Comparison of ENCODE assay signal across 9 cellular contexts in the genomic region with DNA sequence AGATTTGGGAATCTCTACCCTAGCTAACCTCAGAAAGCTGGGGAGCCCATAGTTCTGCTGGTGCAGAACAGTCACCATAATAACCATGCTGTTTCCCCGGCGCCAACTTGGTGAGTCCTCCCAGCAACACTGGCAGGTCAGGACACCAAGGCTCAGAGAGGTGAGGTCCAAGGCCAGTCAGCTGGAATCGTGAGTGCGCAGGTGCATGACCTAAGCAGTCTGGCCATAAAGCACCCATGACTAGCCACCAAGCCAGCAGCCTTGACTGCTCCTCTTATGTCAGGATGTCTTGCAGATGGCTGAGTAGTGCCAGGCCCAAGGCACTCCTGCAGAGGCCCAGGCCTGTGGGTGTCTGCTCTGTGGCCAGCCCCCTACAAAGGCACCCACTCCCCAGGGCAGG. TPM values are rescaled to one million over a fixed set of nuclear protein-coding genes. Genes with fewer than 3 reads are reported as not detected.
DNase-seq lines count a peak whose midpoint lies in the region; ATAC-seq, FAIRE-seq and TF ChIP-seq lines count a peak whose summit lies in the region.
"Had no signal": no experiment of that assay in that cellular context is flagged by ENCODE, and none has a peak within 500 bp of the region (broad histone marks: within the 10 kb centered on the region; RNA-seq: fewer than 3 reads in every experiment).

No MANE protein-coding gene starts in this region.

- H3K27ac Mint-ChIP-seq in activated CD8-positive, alpha-beta memory T cell treated with anti-CD3 and anti-CD28 coated beads, Interleukin-2, amount 10 ng/mL, durations not matched to agents 7 days and 5 days, result peak overlapping the region; percentile 90
- peak overlapping the region; percentile 97 for H3K27ac Mint-ChIP-seq in activated T-helper 1 cell treated with anti-CD3 and anti-CD28 coated beads, Interleukin-12 subunit alpha, Interleukin-12 subunit beta, Interleukin-2, Interleukin-4 antibody, amounts not matched to agents 30 ng/mL and 10 ng/mL and 1 ng/mL, durations not matched to agents 14 hours and 24 hours and 36 hours

- no peak for ATAC-seq in activated CD8-positive, alpha-beta memory T cell treated with anti-CD3 and anti-CD28 coated beads, Interleukin-2, amount 10 ng/mL, durations not matched to agents 7 days and 5 days
- ATAC-seq in HepG2 (no peak), GM19463 (IDR thresholded peaks at IDR 0.05; ENCODE audit: unreplicated experiment) (no peak)

- H3K4me1 Mint-ChIP-seq in activated CD8-positive, alpha-beta memory T cell treated with anti-CD3 and anti-CD28 coated beads, Interleukin-2, amount 10 ng/mL, durations not matched to agents 7 days and 5 days, result peaks cover 58% of the 10 kb centered on the region
- peaks cover 52% of the 10 kb centered on the region for H3K4me1 Mint-ChIP-seq in activated T-helper 1 cell treated with anti-CD3 and anti-CD28 coated beads, Interleukin-12 subunit alpha, Interleukin-12 subunit beta, Interleukin-2, Interleukin-4 antibody, amounts not matched to agents 30 ng/mL and 10 ng/mL and 1 ng/mL, durations not matched to agents 14 hours and 24 hours and 36 hours (ENCODE audit: low read depth)

- H4K20me1 ChIP-seq in HepG2 (ENCODE audit: insufficient read depth, low read length), result peaks cover 33% of the 10 kb centered on the region

- H3K9me3 Mint-ChIP-seq in activated CD8-positive, alpha-beta memory T cell treated with anti-CD3 and anti-CD28 coated beads, Interleukin-2, amount 10 ng/mL, durations not matched to agents 7 days and 5 days (ENCODE audit: low read depth), result no peaks in the 10 kb centered on the region
- H3K9me3 Mint-ChIP-seq in activated T-helper 1 cell treated with anti-CD3 and anti-CD28 coated beads, Interleukin-12 subunit alpha, Interleukin-12 subunit beta, Interleukin-2, Interleukin-4 antibody, amounts not matched to agents 30 ng/mL and 10 ng/mL and 1 ng/mL, durations not matched to agents 14 hours and 24 hours and 36 hours, result no peaks in the 10 kb centered on the region

- no peak for TF ChIP-seq EP300 in HepG2 (IDR thresholded peaks at IDR 0.05; ENCODE audit: low read depth in 2 of 2, low read length in 2 of 2)
- no peak for TF ChIP-seq EP300 in HepG2 (CRISPR knock-in tag; IDR thresholded peaks at IDR 0.05; ENCODE audit: borderline replicate concordance)

- H3K79me2 ChIP-seq in HepG2 (ENCODE audit: insufficient read depth, low read length), result peaks cover 40% of the 10 kb centered on the region

- peak overlapping the region; percentile 9; the same call in 1 of the 2 replicates for H3K9ac ChIP-seq in HepG2 (ENCODE audit: insufficient read depth, low read depth, low read length)

- no peak for TF ChIP-seq RAD21 in HepG2 (CRISPR knock-in tag; IDR thresholded peaks at IDR 0.05)

- DNase-seq in activated CD8-positive, alpha-beta memory T cell treated with anti-CD3 and anti-CD28 coated beads, Interleukin-2, amount 10 ng/mL, durations not matched to agents 7 days and 5 days, result no peak
- DNase-seq in activated CD8-positive, alpha-beta memory T cell treated with anti-CD3 and anti-CD28 coated beads, Interleukin-2, amount 50 U/mL, for 48 hours, result no peak
- DNase-seq in activated T-helper 1 cell treated with anti-CD3 and anti-CD28 coated beads, Interleukin-12 subunit alpha, Interleukin-12 subunit beta, Interleukin-2, Interleukin-4 antibody, amounts not matched to agents 30 ng/mL and 10 ng/mL and 1 ng/mL, durations not matched to agents 14 hours and 24 hours and 36 hours (ENCODE audit: low spot score), result no peak
- no peak for DNase-seq in HepG2 (ENCODE audit: low spot score)
- no peak for DNase-seq in NCI-H524 treated with DMSO at 0.1 percent for 48 hours (lab: John Stamatoyannopoulos, UW)
- no peak for DNase-seq in DMS114 treated with DMSO at 0.1 percent for 48 hours (lab: John Stamatoyannopoulos, UW; ENCODE audit: unreplicated experiment)

- WGBS in HepG2 (ENCODE audit: low lambda C conversion rate), result no CpG with 5 or more reads among the region's 4 CpGs

- no peak for TF ChIP-seq POLR2A in HepG2 (IDR thresholded peaks at IDR 0.05; ENCODE audit: insufficient read depth in 1 of 2, low read depth in 2 of 2, low read length in 2 of 2)

- H2AFZ ChIP-seq in HepG2 (ENCODE audit: low read length), result no peak overlapping the region

- FAIRE-seq in HepG2 (lab: Jason Lieb, UNC), result no peak

- intact Hi-C loops in activated T-helper 1 cell treated with anti-CD3 and anti-CD28 coated beads, Interleukin-12 subunit alpha, Interleukin-12 subunit beta, Interleukin-2, Interleukin-4 antibody, amounts not matched to agents 30 ng/mL and 10 ng/mL and 1 ng/mL, durations not matched to agents 14 hours and 24 hours and 36 hours (cut with micrococcal nuclease), result loop anchor here (1.0 to 10.0 kb wide), 5 partner anchors 9 to 1060 kb away; a partner anchor contains a TSS
- intact Hi-C loops in HepG2 (cut with micrococcal nuclease; ENCODE audit: unreplicated experiment), result no loop called here

- in situ Hi-C loops in HepG2 (cut with HindIII; ENCODE audit: extremely low pct_ligation_motif_present, low pct_unique_long_range_greater_than_20kb), result loop anchor here (5.0 to 25.0 kb wide), 2 partner anchors 117 to 828 kb away; a partner anchor contains a TSS

- peaks cover 40% of the 10 kb centered on the region for H3K4me1 ChIP-seq in HepG2 (ENCODE audit: insufficient read depth, low read length)

- POLR2A ChIA-PET in HepG2 (lab: Yijun Ruan, JAX), result interaction anchor here (0.9 to 7.9 kb wide), 5 partner anchors 13 to 94 kb away, joined by 3 to 212 read pairs (median 3); a partner anchor contains a TSS

- no peak for TF ChIP-seq CTCF in HepG2 (CRISPR knock-in tag; IDR thresholded peaks at IDR 0.05)

- no TSS peak for BruUV-seq in HepG2 (replicated peaks; lab: Mats Ljungman, UMichigan)

- H3K36me3 Mint-ChIP-seq in activated CD8-positive, alpha-beta memory T cell treated with anti-CD3 and anti-CD28 coated beads, Interleukin-2, amount 10 ng/mL, durations not matched to agents 7 days and 5 days, result peaks cover 26% of the 10 kb centered on the region
- peaks cover 19% of the 10 kb centered on the region for H3K36me3 Mint-ChIP-seq in activated T-helper 1 cell treated with anti-CD3 and anti-CD28 coated beads, Interleukin-12 subunit alpha, Interleukin-12 subunit beta, Interleukin-2, Interleukin-4 antibody, amounts not matched to agents 30 ng/mL and 10 ng/mL and 1 ng/mL, durations not matched to agents 14 hours and 24 hours and 36 hours (ENCODE audit: low read depth)

- H3K4me3 ChIP-seq in HepG2 (replicated peaks in 1 of 3; ENCODE audit: insufficient read depth in 1 of 3, low read depth in 2 of 3, low read length in 3 of 3), result peak overlapping the region in 2 of 3 experiments; percentile 22 to 97; a peak in 4 of 6 replicates

- H3K27me3 ChIP-seq in HepG2 (ENCODE audit: control insufficient read depth in 1 of 2, insufficient read depth in 2 of 2, low read length in 2 of 2), result no peaks in the 10 kb centered on the region; a peak in 1 of 5 replicates

- peak overlapping the region; percentile 91 for H3K4me2 ChIP-seq in HepG2 (ENCODE audit: low read depth, low read length)

- H3K27me3 Mint-ChIP-seq in activated CD8-positive, alpha-beta memory T cell treated with anti-CD3 and anti-CD28 coated beads, Interleukin-2, amount 10 ng/mL, durations not matched to agents 7 days and 5 days, result no peaks in the 10 kb centered on the region
- H3K27me3 Mint-ChIP-seq in activated T-helper 1 cell treated with anti-CD3 and anti-CD28 coated beads, Interleukin-12 subunit alpha, Interleukin-12 subunit beta, Interleukin-2, Interleukin-4 antibody, amounts not matched to agents 30 ng/mL and 10 ng/mL and 1 ng/mL, durations not matched to agents 14 hours and 24 hours and 36 hours (ENCODE audit: insufficient read depth), result no peaks in the 10 kb centered on the region

- H3K9me3 ChIP-seq in HepG2 (ENCODE audit: low read length), result no peaks in the 10 kb centered on the region

- peak overlapping the region; percentile 93 for H3K4me3 Mint-ChIP-seq in activated CD8-positive, alpha-beta memory T cell treated with anti-CD3 and anti-CD28 coated beads, Interleukin-2, amount 10 ng/mL, durations not matched to agents 7 days and 5 days
- peak overlapping the region; percentile 96 for H3K4me3 Mint-ChIP-seq in activated T-helper 1 cell treated with anti-CD3 and anti-CD28 coated beads, Interleukin-12 subunit alpha, Interleukin-12 subunit beta, Interleukin-2, Interleukin-4 antibody, amounts not matched to agents 30 ng/mL and 10 ng/mL and 1 ng/mL, durations not matched to agents 14 hours and 24 hours and 36 hours

- H3K27ac ChIP-seq in HepG2 (ENCODE audit: extremely low read length, insufficient read depth, low read length) (peak overlapping the region; percentile 26), temporal lobe (ENCODE audit: low read depth, low read length) (peak overlapping the region; percentile 2)

- CTCF ChIA-PET in activated CD8-positive, alpha-beta memory T cell treated with anti-CD3 and anti-CD28 coated beads, Interleukin-2, amount 10 ng/mL, durations not matched to agents 7 days and 5 days (lab: Charles Lee), result interaction anchor here (1.5 to 7.8 kb wide), 4 partner anchors 8 to 118 kb away, joined by 4 to 83 read pairs (median 14); a partner anchor contains a TSS
- CTCF ChIA-PET in HepG2 (lab: Yijun Ruan, JAX; ENCODE audit: low intra/inter-chr PET ratio, low total read pairs), result no interaction called here

- peaks cover 14 to 33% of the 10 kb centered on the region in 2 experiments for H3K36me3 ChIP-seq in HepG2 (replicated peaks in 1 of 2; ENCODE audit: control insufficient read depth in 1 of 2, insufficient read depth in 2 of 2, low read length in 2 of 2)

RNA-seq across cellular contexts. Expression of a gene that starts 2.6 kb away (rescaled TPM):
- 100 to 1,000 TPM in 1 of 2 experiments, 10 to 100 TPM in 1; 96.5 to 111 TPM for total RNA-seq in activated CD8-positive, alpha-beta memory T cell treated with anti-CD3 and anti-CD28 coated beads, Interleukin-2, amount 10 ng/mL, durations not matched to agents 7 days and 5 days
- total RNA-seq in activated T-helper 1 cell treated with anti-CD3 and anti-CD28 coated beads, Interleukin-12 subunit alpha, Interleukin-12 subunit beta, Interleukin-2, Interleukin-4 antibody, amounts not matched to agents 30 ng/mL and 10 ng/mL and 1 ng/mL, durations not matched to agents 14 hours and 24 hours and 36 hours, result 78.0 and 80.3 TPM in 2 replicates
- total RNA-seq in HepG2 (2016; rRNA removed; fragmentation: Illumina TruSeq; extraction: Trizol) (5.1 and 9.2 TPM in 2 replicates), temporal lobe (13.5 TPM)
- 7.2 and 9.4 TPM in 2 replicates for total RNA-seq in HepG2 (2016; cell fraction: cytosol; rRNA removed; fragmentation: Illumina TruSeq; extraction: Trizol; ENCODE audit: low read depth)
- 4.4 and 8.7 TPM in 2 replicates for total RNA-seq in HepG2 (2016; cell fraction: insoluble cytoplasmic fraction; rRNA removed; fragmentation: Illumina TruSeq; extraction: Trizol)
- 7.2 and 9.8 TPM in 2 replicates for total RNA-seq in HepG2 (2016; cell fraction: membrane; rRNA removed; fragmentation: Illumina TruSeq; extraction: Trizol)
- total RNA-seq in HepG2 (2016; cell fraction: nucleus; rRNA removed; fragmentation: Illumina TruSeq; extraction: Trizol), result 9.4 and 17.1 TPM in 2 replicates
- polyA plus RNA-seq in HepG2 (2011; rRNA removed), result 16.8 and 19.1 TPM in 2 replicates
- 6.8 and 9.5 TPM in 2 replicates for polyA plus RNA-seq in HepG2 (2011; cell fraction: cytosol; rRNA removed)
- 134 and 149 TPM in 2 replicates for polyA plus RNA-seq in HepG2 (2011; cell fraction: nucleus; rRNA removed)
- polyA plus RNA-seq in HepG2 (2012), result 37.8 and 52.8 TPM in 2 replicates
- polyA plus RNA-seq in HepG2 (2016; cell fraction: cytosol; fragmentation: Illumina TruSeq; extraction: Trizol; ENCODE audit: low read depth), result 2.3 and 2.5 TPM in 2 replicates
- polyA plus RNA-seq in HepG2 (2016; cell fraction: insoluble cytoplasmic fraction; fragmentation: Illumina TruSeq; extraction: Trizol; ENCODE audit: low read depth), result 15.8 and 20.6 TPM in 2 replicates
- 9.4 and 9.7 TPM in 2 replicates for polyA plus RNA-seq in HepG2 (2016; cell fraction: membrane; fragmentation: Illumina TruSeq; extraction: Trizol; ENCODE audit: low read depth)
- 52.0 and 60.3 TPM in 2 replicates for polyA plus RNA-seq in HepG2 (2016; cell fraction: nucleus; fragmentation: Illumina TruSeq; extraction: Trizol; ENCODE audit: insufficient read depth, low read depth)
- polyA minus RNA-seq in HepG2 (2011; rRNA and poly(A)+ RNA removed; ENCODE audit: low replicate concordance), result 18.3 and 21.3 TPM in 2 replicates
- 16.1 and 19.0 TPM in 2 replicates for polyA minus RNA-seq in HepG2 (2011; cell fraction: cytosol; rRNA and poly(A)+ RNA removed)
- 28.3 and 33.1 TPM in 2 replicates for polyA minus RNA-seq in HepG2 (2011; cell fraction: nucleus; rRNA and poly(A)+ RNA removed)

RNA-seq across cellular contexts. Expression of a gene that starts 14.5 kb away (rescaled TPM):
- 1 to 10 TPM in 1 of 2 experiments, under 1 TPM in 1; 0.56 to 1.6 TPM for total RNA-seq in activated CD8-positive, alpha-beta memory T cell treated with anti-CD3 and anti-CD28 coated beads, Interleukin-2, amount 10 ng/mL, durations not matched to agents 7 days and 5 days
- 0.08 and 0.42 TPM in 2 replicates for total RNA-seq in activated T-helper 1 cell treated with anti-CD3 and anti-CD28 coated beads, Interleukin-12 subunit alpha, Interleukin-12 subunit beta, Interleukin-2, Interleukin-4 antibody, amounts not matched to agents 30 ng/mL and 10 ng/mL and 1 ng/mL, durations not matched to agents 14 hours and 24 hours and 36 hours
- total RNA-seq in HepG2 (2016; rRNA removed; fragmentation: Illumina TruSeq; extraction: Trizol) (7.8 and 17.9 TPM in 2 replicates), temporal lobe (under 0.01 TPM)
- 3.8 and 4.0 TPM in 2 replicates for total RNA-seq in HepG2 (2016; cell fraction: cytosol; rRNA removed; fragmentation: Illumina TruSeq; extraction: Trizol; ENCODE audit: low read depth)
- total RNA-seq in HepG2 (2016; cell fraction: insoluble cytoplasmic fraction; rRNA removed; fragmentation: Illumina TruSeq; extraction: Trizol), result 5.3 and 18.3 TPM in 2 replicates
- total RNA-seq in HepG2 (2016; cell fraction: membrane; rRNA removed; fragmentation: Illumina TruSeq; extraction: Trizol), result 7.4 and 8.2 TPM in 2 replicates
- 19.1 and 22.7 TPM in 2 replicates for total RNA-seq in HepG2 (2016; cell fraction: nucleus; rRNA removed; fragmentation: Illumina TruSeq; extraction: Trizol)
- 20.9 and 27.3 TPM in 2 replicates for polyA plus RNA-seq in HepG2 (2011; rRNA removed)
- 14.0 and 14.6 TPM in 2 replicates for polyA plus RNA-seq in HepG2 (2011; cell fraction: cytosol; rRNA removed)
- 70.0 and 99.3 TPM in 2 replicates for polyA plus RNA-seq in HepG2 (2011; cell fraction: nucleus; rRNA removed)
- 15.8 and 16.5 TPM in 2 replicates for polyA plus RNA-seq in HepG2 (2012)
- 2.7 and 3.5 TPM in 2 replicates for polyA plus RNA-seq in HepG2 (2016; cell fraction: cytosol; fragmentation: Illumina TruSeq; extraction: Trizol; ENCODE audit: low read depth)
- 6.8 and 7.1 TPM in 2 replicates for polyA plus RNA-seq in HepG2 (2016; cell fraction: insoluble cytoplasmic fraction; fragmentation: Illumina TruSeq; extraction: Trizol; ENCODE audit: low read depth)
- polyA plus RNA-seq in HepG2 (2016; cell fraction: membrane; fragmentation: Illumina TruSeq; extraction: Trizol; ENCODE audit: low read depth), result 4.6 and 6.1 TPM in 2 replicates
- polyA plus RNA-seq in HepG2 (2016; cell fraction: nucleus; fragmentation: Illumina TruSeq; extraction: Trizol; ENCODE audit: insufficient read depth, low read depth), result 48.7 and 52.7 TPM in 2 replicates
- 0.07 and 41.0 TPM in 2 replicates for polyA minus RNA-seq in HepG2 (2011; rRNA and poly(A)+ RNA removed; ENCODE audit: low replicate concordance)
- polyA minus RNA-seq in HepG2 (2011; cell fraction: cytosol; rRNA and poly(A)+ RNA removed), result 12.1 and 12.2 TPM in 2 replicates
- 15.5 and 15.7 TPM in 2 replicates for polyA minus RNA-seq in HepG2 (2011; cell fraction: nucleus; rRNA and poly(A)+ RNA removed)
- total RNA-seq: renal cortical epithelial cell had no signal
